Comparison of ENCODE assay signal across 1 cellular context in genomic region chr16:55641430-55642056, GRCh38.
TF ChIP-seq lines count a peak whose summit lies in the region.

No MANE protein-coding gene starts in this region.

TF ChIP-seq in HepG2, 621 proteins besides CTCF, POLR2A, EP300 and RAD21 (continued from another document and continues in another):
- TF ChIP-seq SSRP1 (CRISPR knock-in tag; IDR thresholded peaks at IDR 0.05): no peak
- no peak for TF ChIP-seq ZNF772 (CRISPR knock-in tag; IDR thresholded peaks at IDR 0.05)
- TF ChIP-seq, protein P1, sequence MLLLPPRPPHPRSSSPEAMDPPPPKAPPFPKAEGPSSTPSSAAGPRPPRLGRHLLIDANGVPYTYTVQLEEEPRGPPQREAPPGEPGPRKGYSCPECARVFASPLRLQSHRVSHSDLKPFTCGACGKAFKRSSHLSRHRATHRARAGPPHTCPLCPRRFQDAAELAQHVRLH (CRISPR knock-in tag; IDR thresholded peaks at IDR 0.05; ENCODE audit: borderline replicate concordance, low read depth): no peak
- TF ChIP-seq, protein P2, sequence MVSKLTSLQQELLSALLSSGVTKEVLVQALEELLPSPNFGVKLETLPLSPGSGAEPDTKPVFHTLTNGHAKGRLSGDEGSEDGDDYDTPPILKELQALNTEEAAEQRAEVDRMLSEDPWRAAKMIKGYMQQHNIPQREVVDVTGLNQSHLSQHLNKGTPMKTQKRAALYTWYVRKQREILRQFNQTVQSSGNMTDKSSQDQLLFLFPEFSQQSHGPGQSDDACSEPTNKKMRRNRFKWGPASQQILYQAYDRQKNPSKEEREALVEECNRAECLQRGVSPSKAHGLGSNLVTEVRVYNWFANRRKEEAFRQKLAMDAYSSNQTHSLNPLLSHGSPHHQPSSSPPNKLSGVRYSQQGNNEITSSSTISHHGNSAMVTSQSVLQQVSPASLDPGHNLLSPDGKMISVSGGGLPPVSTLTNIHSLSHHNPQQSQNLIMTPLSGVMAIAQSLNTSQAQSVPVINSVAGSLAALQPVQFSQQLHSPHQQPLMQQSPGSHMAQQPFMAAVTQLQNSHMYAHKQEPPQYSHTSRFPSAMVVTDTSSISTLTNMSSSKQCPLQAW (CRISPR knock-in tag; IDR thresholded peaks at IDR 0.05): no peak
- TF ChIP-seq, protein P3, sequence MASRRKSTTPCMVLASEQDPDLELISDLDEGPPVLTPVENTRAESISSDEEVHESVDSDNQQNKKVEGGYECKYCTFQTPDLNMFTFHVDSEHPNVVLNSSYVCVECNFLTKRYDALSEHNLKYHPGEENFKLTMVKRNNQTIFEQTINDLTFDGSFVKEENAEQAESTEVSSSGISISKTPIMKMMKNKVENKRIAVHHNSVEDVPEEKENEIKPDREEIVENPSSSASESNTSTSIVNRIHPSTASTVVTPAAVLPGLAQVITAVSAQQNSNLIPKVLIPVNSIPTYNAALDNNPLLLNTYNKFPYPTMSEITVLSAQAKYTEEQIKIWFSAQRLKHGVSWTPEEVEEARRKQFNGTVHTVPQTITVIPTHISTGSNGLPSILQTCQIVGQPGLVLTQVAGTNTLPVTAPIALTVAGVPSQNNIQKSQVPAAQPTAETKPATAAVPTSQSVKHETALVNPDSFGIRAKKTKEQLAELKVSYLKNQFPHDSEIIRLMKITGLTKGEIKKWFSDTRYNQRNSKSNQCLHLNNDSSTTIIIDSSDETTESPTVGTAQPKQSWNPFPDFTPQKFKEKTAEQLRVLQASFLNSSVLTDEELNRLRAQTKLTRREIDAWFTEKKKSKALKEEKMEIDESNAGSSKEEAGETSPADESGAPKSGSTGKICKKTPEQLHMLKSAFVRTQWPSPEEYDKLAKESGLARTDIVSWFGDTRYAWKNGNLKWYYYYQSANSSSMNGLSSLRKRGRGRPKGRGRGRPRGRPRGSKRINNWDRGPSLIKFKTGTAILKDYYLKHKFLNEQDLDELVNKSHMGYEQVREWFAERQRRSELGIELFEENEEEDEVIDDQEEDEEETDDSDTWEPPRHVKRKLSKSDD (CRISPR knock-in tag; IDR thresholded peaks at IDR 0.05; ENCODE audit: low read depth): no peak
- TF ChIP-seq NCOR1 (IDR thresholded peaks at IDR 0.05; ENCODE audit: borderline replicate concordance, low read length): no peak
- TF ChIP-seq SKIL (CRISPR knock-in tag; IDR thresholded peaks at IDR 0.05; ENCODE audit: borderline replicate concordance): no peak
- TF ChIP-seq RFXAP (CRISPR knock-in tag; IDR thresholded peaks at IDR 0.05; ENCODE audit: borderline replicate concordance): no peak
- no peak for TF ChIP-seq NFE2L1 (CRISPR knock-in tag; IDR thresholded peaks at IDR 0.05; ENCODE audit: borderline replicate concordance)
- TF ChIP-seq EZH2 (conservative IDR thresholded peaks at IDR 0.05; ENCODE audit: low read depth, low read length): no peak
- no peak for TF ChIP-seq ZNF253 (CRISPR knock-in tag; IDR thresholded peaks at IDR 0.05; ENCODE audit: borderline replicate concordance)
- TF ChIP-seq ZNF234 (CRISPR knock-in tag; conservative IDR thresholded peaks at IDR 0.05): no peak
- TF ChIP-seq, protein P4, sequence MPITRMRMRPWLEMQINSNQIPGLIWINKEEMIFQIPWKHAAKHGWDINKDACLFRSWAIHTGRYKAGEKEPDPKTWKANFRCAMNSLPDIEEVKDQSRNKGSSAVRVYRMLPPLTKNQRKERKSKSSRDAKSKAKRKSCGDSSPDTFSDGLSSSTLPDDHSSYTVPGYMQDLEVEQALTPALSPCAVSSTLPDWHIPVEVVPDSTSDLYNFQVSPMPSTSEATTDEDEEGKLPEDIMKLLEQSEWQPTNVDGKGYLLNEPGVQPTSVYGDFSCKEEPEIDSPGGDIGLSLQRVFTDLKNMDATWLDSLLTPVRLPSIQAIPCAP (CRISPR knock-in tag; IDR thresholded peaks at IDR 0.05; ENCODE audit: low read depth): no peak
- TF ChIP-seq, protein P5, sequence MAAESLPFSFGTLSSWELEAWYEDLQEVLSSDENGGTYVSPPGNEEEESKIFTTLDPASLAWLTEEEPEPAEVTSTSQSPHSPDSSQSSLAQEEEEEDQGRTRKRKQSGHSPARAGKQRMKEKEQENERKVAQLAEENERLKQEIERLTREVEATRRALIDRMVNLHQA (CRISPR knock-in tag; IDR thresholded peaks at IDR 0.05): no peak
- no peak for TF ChIP-seq ZNF879 (CRISPR knock-in tag; IDR thresholded peaks at IDR 0.05)
- TF ChIP-seq SOX6 (IDR thresholded peaks at IDR 0.05): no peak
- no peak for TF ChIP-seq SOX6 (CRISPR knock-in tag; IDR thresholded peaks at IDR 0.05)
- TF ChIP-seq NR2F6 (IDR thresholded peaks at IDR 0.05): peak; percentile 38; the same call in 1 of the 2 replicates
- no peak for TF ChIP-seq NR2F6 (CRISPR knock-in tag; IDR thresholded peaks at IDR 0.05)
- TF ChIP-seq HNF4G (IDR thresholded peaks at IDR 0.05; ENCODE audit: borderline replicate concordance, low read depth, low read length): peak; percentile 28; the same call in 1 of the 2 replicates
- no peak for TF ChIP-seq HNF4G (CRISPR knock-in tag; IDR thresholded peaks at IDR 0.05; ENCODE audit: borderline replicate concordance, low read depth)
- TF ChIP-seq ZNF577 (CRISPR knock-in tag; IDR thresholded peaks at IDR 0.05; ENCODE audit: borderline replicate concordance, low read depth): no peak
- TF ChIP-seq RNF219 (CRISPR knock-in tag; IDR thresholded peaks at IDR 0.05): no peak
- TF ChIP-seq ZNF263 (CRISPR knock-in tag; IDR thresholded peaks at IDR 0.05): peak; percentile 80; the same call in 1 of the 2 replicates
- no peak for TF ChIP-seq TGIF2 (CRISPR knock-in tag; IDR thresholded peaks at IDR 0.05)
- TF ChIP-seq FOXP4 (CRISPR knock-in tag; IDR thresholded peaks at IDR 0.05): no peak
- TF ChIP-seq ZNF770 (CRISPR knock-in tag; IDR thresholded peaks at IDR 0.05): no peak
- no peak for TF ChIP-seq PHF20 (CRISPR knock-in tag; IDR thresholded peaks at IDR 0.05)
- no peak for TF ChIP-seq ZBTB20 (CRISPR knock-in tag; IDR thresholded peaks at IDR 0.05; ENCODE audit: borderline replicate concordance, low read depth)
- TF ChIP-seq ZNF816 (CRISPR knock-in tag; IDR thresholded peaks at IDR 0.05; ENCODE audit: borderline replicate concordance): no peak
- TF ChIP-seq HMGA1 (CRISPR knock-in tag; conservative IDR thresholded peaks at IDR 0.05): no peak
- no peak for TF ChIP-seq NR3C1 (CRISPR knock-in tag; IDR thresholded peaks at IDR 0.05)
- no peak for TF ChIP-seq ZNF329 (CRISPR knock-in tag; IDR thresholded peaks at IDR 0.05; ENCODE audit: low read depth)
- no peak for TF ChIP-seq MYNN (CRISPR knock-in tag; IDR thresholded peaks at IDR 0.05; ENCODE audit: low read depth)
- TF ChIP-seq HCFC1 (IDR thresholded peaks at IDR 0.05; ENCODE audit: low read depth, low read length): no peak
- TF ChIP-seq, protein P6, sequence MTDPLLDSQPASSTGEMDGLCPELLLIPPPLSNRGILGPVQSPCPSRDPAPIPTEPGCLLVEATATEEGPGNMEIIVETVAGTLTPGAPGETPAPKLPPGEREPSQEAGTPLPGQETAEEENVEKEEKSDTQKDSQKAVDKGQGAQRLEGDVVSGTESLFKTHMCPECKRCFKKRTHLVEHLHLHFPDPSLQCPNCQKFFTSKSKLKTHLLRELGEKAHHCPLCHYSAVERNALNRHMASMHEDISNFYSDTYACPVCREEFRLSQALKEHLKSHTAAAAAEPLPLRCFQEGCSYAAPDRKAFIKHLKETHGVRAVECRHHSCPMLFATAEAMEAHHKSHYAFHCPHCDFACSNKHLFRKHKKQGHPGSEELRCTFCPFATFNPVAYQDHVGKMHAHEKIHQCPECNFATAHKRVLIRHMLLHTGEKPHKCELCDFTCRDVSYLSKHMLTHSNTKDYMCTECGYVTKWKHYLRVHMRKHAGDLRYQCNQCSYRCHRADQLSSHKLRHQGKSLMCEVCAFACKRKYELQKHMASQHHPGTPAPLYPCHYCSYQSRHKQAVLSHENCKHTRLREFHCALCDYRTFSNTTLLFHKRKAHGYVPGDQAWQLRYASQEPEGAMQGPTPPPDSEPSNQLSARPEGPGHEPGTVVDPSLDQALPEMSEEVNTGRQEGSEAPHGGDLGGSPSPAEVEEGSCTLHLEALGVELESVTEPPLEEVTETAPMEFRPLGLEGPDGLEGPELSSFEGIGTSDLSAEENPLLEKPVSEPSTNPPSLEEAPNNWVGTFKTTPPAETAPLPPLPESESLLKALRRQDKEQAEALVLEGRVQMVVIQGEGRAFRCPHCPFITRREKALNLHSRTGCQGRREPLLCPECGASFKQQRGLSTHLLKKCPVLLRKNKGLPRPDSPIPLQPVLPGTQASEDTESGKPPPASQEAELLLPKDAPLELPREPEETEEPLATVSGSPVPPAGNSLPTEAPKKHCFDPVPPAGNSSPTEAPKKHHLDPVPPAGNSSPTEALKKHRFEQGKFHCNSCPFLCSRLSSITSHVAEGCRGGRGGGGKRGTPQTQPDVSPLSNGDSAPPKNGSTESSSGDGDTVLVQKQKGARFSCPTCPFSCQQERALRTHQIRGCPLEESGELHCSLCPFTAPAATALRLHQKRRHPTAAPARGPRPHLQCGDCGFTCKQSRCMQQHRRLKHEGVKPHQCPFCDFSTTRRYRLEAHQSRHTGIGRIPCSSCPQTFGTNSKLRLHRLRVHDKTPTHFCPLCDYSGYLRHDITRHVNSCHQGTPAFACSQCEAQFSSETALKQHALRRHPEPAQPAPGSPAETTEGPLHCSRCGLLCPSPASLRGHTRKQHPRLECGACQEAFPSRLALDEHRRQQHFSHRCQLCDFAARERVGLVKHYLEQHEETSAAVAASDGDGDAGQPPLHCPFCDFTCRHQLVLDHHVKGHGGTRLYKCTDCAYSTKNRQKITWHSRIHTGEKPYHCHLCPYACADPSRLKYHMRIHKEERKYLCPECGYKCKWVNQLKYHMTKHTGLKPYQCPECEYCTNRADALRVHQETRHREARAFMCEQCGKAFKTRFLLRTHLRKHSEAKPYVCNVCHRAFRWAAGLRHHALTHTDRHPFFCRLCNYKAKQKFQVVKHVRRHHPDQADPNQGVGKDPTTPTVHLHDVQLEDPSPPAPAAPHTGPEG (CRISPR knock-in tag; IDR thresholded peaks at IDR 0.05): no peak
- TF ChIP-seq MAFF (IDR thresholded peaks at IDR 0.05; ENCODE audit: low read depth, low read length): no peak
- peak; percentile 93 for TF ChIP-seq ZNF629 (CRISPR knock-in tag; conservative IDR thresholded peaks at IDR 0.05)
- TF ChIP-seq NR1H2 (CRISPR knock-in tag; IDR thresholded peaks at IDR 0.05; ENCODE audit: borderline replicate concordance, low read depth): no peak
- TF ChIP-seq EHMT2 (IDR thresholded peaks at IDR 0.05; ENCODE audit: borderline replicate concordance, low read depth, low read length): no peak
- TF ChIP-seq, protein P7, sequence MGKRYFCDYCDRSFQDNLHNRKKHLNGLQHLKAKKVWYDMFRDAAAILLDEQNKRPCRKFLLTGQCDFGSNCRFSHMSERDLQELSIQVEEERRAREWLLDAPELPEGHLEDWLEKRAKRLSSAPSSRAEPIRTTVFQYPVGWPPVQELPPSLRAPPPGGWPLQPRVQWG (CRISPR knock-in tag; IDR thresholded peaks at IDR 0.05; ENCODE audit: borderline replicate concordance, low read depth): no peak
- peak; percentile 14; the same call in 1 of the 2 replicates for TF ChIP-seq CREM (IDR thresholded peaks at IDR 0.05)
- TF ChIP-seq CREM (CRISPR knock-in tag; IDR thresholded peaks at IDR 0.05): no peak
